ENCODE assay signal across 8 cellular contexts in genomic region chr10:80196270-80196949, GRCh38. TPM values are rescaled to one million over a fixed set of nuclear protein-coding genes. Genes with fewer than 3 reads are reported as not detected.
DNase-seq lines count a peak whose midpoint lies in the region; ATAC-seq and TF ChIP-seq lines count a peak whose summit lies in the region.

No MANE protein-coding gene starts in this region.

- H3K27me3 ChIP-seq in WERI-Rb-1 (ENCODE audit: insufficient read depth, low read depth, severe bottlenecking): no peaks in the 10 kb centered on the region

- H3K36me3 ChIP-seq in OCI-LY7 (ENCODE audit: insufficient read depth, low read length): peaks cover 62% of the 10 kb centered on the region
- H3K36me3 ChIP-seq in WERI-Rb-1: no peaks in the 10 kb centered on the region; the same call in 1 of the 2 replicates

- no peak overlapping the region for H3K4me3 ChIP-seq in OCI-LY7 (ENCODE audit: low read depth, low read length, poor library complexity, severe bottlenecking)
- no peak overlapping the region for H3K4me3 ChIP-seq in WERI-Rb-1 (ENCODE audit: low read depth, low read length)

- peak; percentile 40 for DNase-seq in OCI-LY7 (ENCODE audit: low spot score)
- peak; percentile 92 for DNase-seq in activated naive CD4-positive, alpha-beta T cell treated with anti-CD3 and anti-CD28 coated beads for 36 hours
- DNase-seq in iris pigment epithelial cell (ENCODE audit: low read depth): peak; percentile 63
- peak; percentile 40 for DNase-seq in stimulated activated CD8-positive, alpha-beta memory T cell treated with anti-CD3 and anti-CD28 coated beads, Interleukin-15, amount 100 ng/mL, for 1 hour (ENCODE audit: low read depth)
- DNase-seq in iPS-NIHi11 (ENCODE audit: low spot score): no peak
- no peak for DNase-seq in WERI-Rb-1

- H2AFZ ChIP-seq in OCI-LY7 (ENCODE audit: low read length): no peak overlapping the region

- CTCF ChIA-PET in OCI-LY7 (lab: Charles Lee; ENCODE audit: unreplicated experiment): no interaction called here
- CTCF ChIA-PET in activated naive CD4-positive, alpha-beta T cell treated with anti-CD3 and anti-CD28 coated beads for 36 hours (lab: Charles Lee): interaction anchor here (1.0 to 3.1 kb wide), 4 partner anchors 9 to 52 kb away, joined by 3 to 8 read pairs (median 4); partner anchors contain the start of gene ANXA11

- peak overlapping the region; percentile 51 for H3K4me2 ChIP-seq in OCI-LY7 (ENCODE audit: low read length)

- peak overlapping the region; percentile 22 for H3K27ac ChIP-seq in OCI-LY7 (ENCODE audit: low read depth, low read length, poor library complexity, severe bottlenecking)
- no peak overlapping the region for H3K27ac ChIP-seq in WERI-Rb-1

- POLR2A ChIA-PET in OCI-LY7 (lab: Charles Lee): interaction anchor here (0.6 to 5.5 kb wide), 2 partner anchors 8 to 203 kb away, joined by 6 to 33 read pairs; no protein-coding TSS in a partner anchor

- H3K9me3 Mint-ChIP-seq in activated naive CD4-positive, alpha-beta T cell treated with anti-CD3 and anti-CD28 coated beads for 36 hours: peaks cover 6% of the 10 kb centered on the region

- peaks cover 62% of the 10 kb centered on the region for H3K4me1 ChIP-seq in OCI-LY7 (ENCODE audit: insufficient read depth, low read length, poor library complexity, severe bottlenecking)

- H3K27me3 Mint-ChIP-seq in activated naive CD4-positive, alpha-beta T cell treated with anti-CD3 and anti-CD28 coated beads for 36 hours (ENCODE audit: low read depth): no peaks in the 10 kb centered on the region

- peak; percentile 53 for TF ChIP-seq POLR2A in GM18526 (IDR thresholded peaks at IDR 0.05; ENCODE audit: extremely low read depth, insufficient read length)

- BruUV-seq in OCI-LY7 (replicated peaks; lab: Mats Ljungman, UMichigan): no TSS peak

- TF ChIP-seq CTCF in OCI-LY7 (conservative IDR thresholded peaks at IDR 0.05; ENCODE audit: low read length) (no peak), WERI-Rb-1 (IDR thresholded peaks at IDR 0.05; ENCODE audit: low read depth, low read length) (no peak)

- H3K27ac Mint-ChIP-seq in activated naive CD4-positive, alpha-beta T cell treated with anti-CD3 and anti-CD28 coated beads for 36 hours: peak overlapping the region; percentile 94

- H3K9me2 ChIP-seq in OCI-LY7 (ENCODE audit: insufficient read depth, low read length): no peaks in the 10 kb centered on the region

- 0 out of 2 replicates have a peak, but pooled peaks cover 5% of the 10 kb centered on the region for H4K20me1 ChIP-seq in OCI-LY7 (ENCODE audit: insufficient read depth, low read length)

- peaks cover 75% of the 10 kb centered on the region for H3K4me1 Mint-ChIP-seq in activated naive CD4-positive, alpha-beta T cell treated with anti-CD3 and anti-CD28 coated beads for 36 hours (ENCODE audit: low read depth)

- peak overlapping the region; percentile 20 for H3K4me3 Mint-ChIP-seq in activated naive CD4-positive, alpha-beta T cell treated with anti-CD3 and anti-CD28 coated beads for 36 hours

- intact Hi-C loops in OCI-LY7 (cut with micrococcal nuclease; ENCODE audit: unreplicated experiment): no loop called here
- intact Hi-C loops in activated naive CD4-positive, alpha-beta T cell treated with anti-CD3 and anti-CD28 coated beads for 36 hours (cut with micrococcal nuclease): loop anchor here (1.0 kb wide), 2 partner anchors 9 kb away; partner anchors contain the start of gene ANXA11

- ATAC-seq in HG02884 (IDR thresholded peaks at IDR 0.05; ENCODE audit: unreplicated experiment): peak; percentile 76

- H3K9me3 ChIP-seq in OCI-LY7 (ENCODE audit: low read length) (peaks cover 24% of the 10 kb centered on the region), WERI-Rb-1 (ENCODE audit: severe bottlenecking) (no peaks in the 10 kb centered on the region)

- H3K36me3 Mint-ChIP-seq in activated naive CD4-positive, alpha-beta T cell treated with anti-CD3 and anti-CD28 coated beads for 36 hours (ENCODE audit: low read depth): peaks cover 29% of the 10 kb centered on the region

- peaks cover 97% of the 10 kb centered on the region for H3K79me2 ChIP-seq in OCI-LY7 (ENCODE audit: insufficient read depth, low read depth, low read length)

RNA-seq across cellular contexts. Expression of gene ANXA11, which starts 8.9 kb away (rescaled TPM):
- 87.8 and 93.9 TPM in 2 replicates for total RNA-seq in OCI-LY7 (2014; rRNA removed; shearing (Covaris generic))
- 164 and 199 TPM in 2 replicates for total RNA-seq in OCI-LY7 (2022)
- total RNA-seq in activated naive CD4-positive, alpha-beta T cell treated with anti-CD3 and anti-CD28 coated beads for 36 hours: 100 to 1,000 TPM; 142 TPM

Comparison
In these comparisons a context has a peak if more than half of its experiments do, and no peak if none do; other contexts are left out.
1. DNase-seq: peak in OCI-LY7 (single experiment), activated naive CD4-positive, alpha-beta T cell treated with anti-CD3 and anti-CD28 coated beads for 36 hours (single experiment), iris pigment epithelial cell (single experiment) and stimulated activated CD8-positive, alpha-beta memory T cell treated with anti-CD3 and anti-CD28 coated beads, Interleukin-15, amount 100 ng/mL, for 1 hour (single experiment); none in iPS-NIHi11 (single experiment) and WERI-Rb-1 (single experiment).